In genomic region chr7:2758673-2759603, GRCh38 we compare ENCODE assay signal across 1 cellular context.
TF ChIP-seq lines count a peak whose summit lies in the region.

No MANE protein-coding gene starts in this region.

TF ChIP-seq in HEK293, 187 proteins besides CTCF, POLR2A, EP300 and RAD21 (continued from another document):
- no peak for TF ChIP-seq ZNF701 (tag by site-specific recombination; IDR thresholded peaks at IDR 0.05)
- no peak for TF ChIP-seq ZNF747 (tag by site-specific recombination; IDR thresholded peaks at IDR 0.05)
- TF ChIP-seq ZNF223 (tag by site-specific recombination; IDR thresholded peaks at IDR 0.05), result 0 out of 2 replicates have a peak, but pooled peaks have one; percentile 43
- TF ChIP-seq KLF7 (tag by site-specific recombination; IDR thresholded peaks at IDR 0.05; ENCODE audit: borderline replicate concordance), result no peak
- no peak for TF ChIP-seq ZNF596 (tag by site-specific recombination; IDR thresholded peaks at IDR 0.05)
- no peak for TF ChIP-seq ZNF37A (tag by site-specific recombination; IDR thresholded peaks at IDR 0.05)
- no peak for TF ChIP-seq MEIS1 (CRISPR knock-in tag; IDR thresholded peaks at IDR 0.05; ENCODE audit: borderline replicate concordance)
- no peak for TF ChIP-seq ZFP41 (tag by site-specific recombination; IDR thresholded peaks at IDR 0.05; ENCODE audit: borderline replicate concordance)
- TF ChIP-seq ZNF571 (tag by site-specific recombination; IDR thresholded peaks at IDR 0.05), result no peak
- TF ChIP-seq OVOL3 (tag by site-specific recombination; IDR thresholded peaks at IDR 0.05), result no peak
- TF ChIP-seq ZNF600 (tag by site-specific recombination; IDR thresholded peaks at IDR 0.05), result no peak
- no peak for TF ChIP-seq ZNF792 (tag by site-specific recombination; IDR thresholded peaks at IDR 0.05)
- no peak for TF ChIP-seq ZNF549 (tag by site-specific recombination; IDR thresholded peaks at IDR 0.05)
- TF ChIP-seq, protein P1, sequence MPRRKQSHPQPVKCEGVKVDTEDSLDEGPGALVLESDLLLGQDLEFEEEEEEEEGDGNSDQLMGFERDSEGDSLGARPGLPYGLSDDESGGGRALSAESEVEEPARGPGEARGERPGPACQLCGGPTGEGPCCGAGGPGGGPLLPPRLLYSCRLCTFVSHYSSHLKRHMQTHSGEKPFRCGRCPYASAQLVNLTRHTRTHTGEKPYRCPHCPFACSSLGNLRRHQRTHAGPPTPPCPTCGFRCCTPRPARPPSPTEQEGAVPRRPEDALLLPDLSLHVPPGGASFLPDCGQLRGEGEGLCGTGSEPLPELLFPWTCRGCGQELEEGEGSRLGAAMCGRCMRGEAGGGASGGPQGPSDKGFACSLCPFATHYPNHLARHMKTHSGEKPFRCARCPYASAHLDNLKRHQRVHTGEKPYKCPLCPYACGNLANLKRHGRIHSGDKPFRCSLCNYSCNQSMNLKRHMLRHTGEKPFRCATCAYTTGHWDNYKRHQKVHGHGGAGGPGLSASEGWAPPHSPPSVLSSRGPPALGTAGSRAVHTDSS (tag by site-specific recombination; IDR thresholded peaks at IDR 0.05), result no peak
- no peak for TF ChIP-seq ZNF248 (tag by site-specific recombination; IDR thresholded peaks at IDR 0.05)
- TF ChIP-seq, protein P2, sequence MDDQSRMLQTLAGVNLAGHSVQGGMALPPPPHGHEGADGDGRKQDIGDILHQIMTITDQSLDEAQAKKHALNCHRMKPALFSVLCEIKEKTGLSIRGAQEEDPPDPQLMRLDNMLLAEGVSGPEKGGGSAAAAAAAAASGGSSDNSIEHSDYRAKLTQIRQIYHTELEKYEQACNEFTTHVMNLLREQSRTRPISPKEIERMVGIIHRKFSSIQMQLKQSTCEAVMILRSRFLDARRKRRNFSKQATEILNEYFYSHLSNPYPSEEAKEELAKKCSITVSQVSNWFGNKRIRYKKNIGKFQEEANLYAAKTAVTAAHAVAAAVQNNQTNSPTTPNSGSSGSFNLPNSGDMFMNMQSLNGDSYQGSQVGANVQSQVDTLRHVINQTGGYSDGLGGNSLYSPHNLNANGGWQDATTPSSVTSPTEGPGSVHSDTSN (CRISPR knock-in tag; IDR thresholded peaks at IDR 0.05), result no peak
- 0 out of 2 replicates have a peak, but pooled peaks have one; percentile 30 for TF ChIP-seq ZFP3 (tag by site-specific recombination; IDR thresholded peaks at IDR 0.05; ENCODE audit: low read depth)
- TF ChIP-seq ZNF837 (tag by site-specific recombination; IDR thresholded peaks at IDR 0.05), result no peak
- TF ChIP-seq ZSCAN16 (tag by site-specific recombination; IDR thresholded peaks at IDR 0.05), result no peak
- TF ChIP-seq, protein P3, sequence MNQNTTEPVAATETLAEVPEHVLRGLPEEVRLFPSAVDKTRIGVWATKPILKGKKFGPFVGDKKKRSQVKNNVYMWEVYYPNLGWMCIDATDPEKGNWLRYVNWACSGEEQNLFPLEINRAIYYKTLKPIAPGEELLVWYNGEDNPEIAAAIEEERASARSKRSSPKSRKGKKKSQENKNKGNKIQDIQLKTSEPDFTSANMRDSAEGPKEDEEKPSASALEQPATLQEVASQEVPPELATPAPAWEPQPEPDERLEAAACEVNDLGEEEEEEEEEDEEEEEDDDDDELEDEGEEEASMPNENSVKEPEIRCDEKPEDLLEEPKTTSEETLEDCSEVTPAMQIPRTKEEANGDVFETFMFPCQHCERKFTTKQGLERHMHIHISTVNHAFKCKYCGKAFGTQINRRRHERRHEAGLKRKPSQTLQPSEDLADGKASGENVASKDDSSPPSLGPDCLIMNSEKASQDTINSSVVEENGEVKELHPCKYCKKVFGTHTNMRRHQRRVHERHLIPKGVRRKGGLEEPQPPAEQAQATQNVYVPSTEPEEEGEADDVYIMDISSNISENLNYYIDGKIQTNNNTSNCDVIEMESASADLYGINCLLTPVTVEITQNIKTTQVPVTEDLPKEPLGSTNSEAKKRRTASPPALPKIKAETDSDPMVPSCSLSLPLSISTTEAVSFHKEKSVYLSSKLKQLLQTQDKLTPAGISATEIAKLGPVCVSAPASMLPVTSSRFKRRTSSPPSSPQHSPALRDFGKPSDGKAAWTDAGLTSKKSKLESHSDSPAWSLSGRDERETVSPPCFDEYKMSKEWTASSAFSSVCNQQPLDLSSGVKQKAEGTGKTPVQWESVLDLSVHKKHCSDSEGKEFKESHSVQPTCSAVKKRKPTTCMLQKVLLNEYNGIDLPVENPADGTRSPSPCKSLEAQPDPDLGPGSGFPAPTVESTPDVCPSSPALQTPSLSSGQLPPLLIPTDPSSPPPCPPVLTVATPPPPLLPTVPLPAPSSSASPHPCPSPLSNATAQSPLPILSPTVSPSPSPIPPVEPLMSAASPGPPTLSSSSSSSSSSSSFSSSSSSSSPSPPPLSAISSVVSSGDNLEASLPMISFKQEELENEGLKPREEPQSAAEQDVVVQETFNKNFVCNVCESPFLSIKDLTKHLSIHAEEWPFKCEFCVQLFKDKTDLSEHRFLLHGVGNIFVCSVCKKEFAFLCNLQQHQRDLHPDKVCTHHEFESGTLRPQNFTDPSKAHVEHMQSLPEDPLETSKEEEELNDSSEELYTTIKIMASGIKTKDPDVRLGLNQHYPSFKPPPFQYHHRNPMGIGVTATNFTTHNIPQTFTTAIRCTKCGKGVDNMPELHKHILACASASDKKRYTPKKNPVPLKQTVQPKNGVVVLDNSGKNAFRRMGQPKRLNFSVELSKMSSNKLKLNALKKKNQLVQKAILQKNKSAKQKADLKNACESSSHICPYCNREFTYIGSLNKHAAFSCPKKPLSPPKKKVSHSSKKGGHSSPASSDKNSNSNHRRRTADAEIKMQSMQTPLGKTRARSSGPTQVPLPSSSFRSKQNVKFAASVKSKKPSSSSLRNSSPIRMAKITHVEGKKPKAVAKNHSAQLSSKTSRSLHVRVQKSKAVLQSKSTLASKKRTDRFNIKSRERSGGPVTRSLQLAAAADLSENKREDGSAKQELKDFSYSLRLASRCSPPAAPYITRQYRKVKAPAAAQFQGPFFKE (tag by site-specific recombination; IDR thresholded peaks at IDR 0.05; ENCODE audit: borderline replicate concordance), result no peak
- no peak for TF ChIP-seq ZNF175 (tag by site-specific recombination; IDR thresholded peaks at IDR 0.05)
- no peak for TF ChIP-seq ZNF157 (tag by site-specific recombination; IDR thresholded peaks at IDR 0.05)
- no peak; the same call in 1 of the 2 replicates for TF ChIP-seq GLI2 (tag by site-specific recombination; IDR thresholded peaks at IDR 0.05; ENCODE audit: borderline replicate concordance, low read depth)
- TF ChIP-seq ZNF426 (tag by site-specific recombination; IDR thresholded peaks at IDR 0.05), result peak; percentile 96
- no peak for TF ChIP-seq ZNF169 (tag by site-specific recombination; IDR thresholded peaks at IDR 0.05)
- no peak for TF ChIP-seq ZBTB20 (tag by site-specific recombination; IDR thresholded peaks at IDR 0.05)
- no peak for TF ChIP-seq ZNF16 (tag by site-specific recombination; IDR thresholded peaks at IDR 0.05; ENCODE audit: low read depth)
- TF ChIP-seq, protein P4, sequence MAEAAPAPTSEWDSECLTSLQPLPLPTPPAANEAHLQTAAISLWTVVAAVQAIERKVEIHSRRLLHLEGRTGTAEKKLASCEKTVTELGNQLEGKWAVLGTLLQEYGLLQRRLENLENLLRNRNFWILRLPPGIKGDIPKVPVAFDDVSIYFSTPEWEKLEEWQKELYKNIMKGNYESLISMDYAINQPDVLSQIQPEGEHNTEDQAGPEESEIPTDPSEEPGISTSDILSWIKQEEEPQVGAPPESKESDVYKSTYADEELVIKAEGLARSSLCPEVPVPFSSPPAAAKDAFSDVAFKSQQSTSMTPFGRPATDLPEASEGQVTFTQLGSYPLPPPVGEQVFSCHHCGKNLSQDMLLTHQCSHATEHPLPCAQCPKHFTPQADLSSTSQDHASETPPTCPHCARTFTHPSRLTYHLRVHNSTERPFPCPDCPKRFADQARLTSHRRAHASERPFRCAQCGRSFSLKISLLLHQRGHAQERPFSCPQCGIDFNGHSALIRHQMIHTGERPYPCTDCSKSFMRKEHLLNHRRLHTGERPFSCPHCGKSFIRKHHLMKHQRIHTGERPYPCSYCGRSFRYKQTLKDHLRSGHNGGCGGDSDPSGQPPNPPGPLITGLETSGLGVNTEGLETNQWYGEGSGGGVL (tag by site-specific recombination; IDR thresholded peaks at IDR 0.05), result no peak
- TF ChIP-seq ZNF610 (tag by site-specific recombination; IDR thresholded peaks at IDR 0.05; ENCODE audit: borderline replicate concordance), result no peak
- TF ChIP-seq SETDB1 (IDR thresholded peaks at IDR 0.05; ENCODE audit: insufficient read length, low read length), result no peak
- no peak for TF ChIP-seq ZNF76 (tag by site-specific recombination; IDR thresholded peaks at IDR 0.05; ENCODE audit: borderline replicate concordance, low read depth)
- TF ChIP-seq INSM2 (tag by site-specific recombination; IDR thresholded peaks at IDR 0.05), result no peak
